Comparison of ENCODE assay signal across 13 cellular contexts in the genomic region with DNA sequence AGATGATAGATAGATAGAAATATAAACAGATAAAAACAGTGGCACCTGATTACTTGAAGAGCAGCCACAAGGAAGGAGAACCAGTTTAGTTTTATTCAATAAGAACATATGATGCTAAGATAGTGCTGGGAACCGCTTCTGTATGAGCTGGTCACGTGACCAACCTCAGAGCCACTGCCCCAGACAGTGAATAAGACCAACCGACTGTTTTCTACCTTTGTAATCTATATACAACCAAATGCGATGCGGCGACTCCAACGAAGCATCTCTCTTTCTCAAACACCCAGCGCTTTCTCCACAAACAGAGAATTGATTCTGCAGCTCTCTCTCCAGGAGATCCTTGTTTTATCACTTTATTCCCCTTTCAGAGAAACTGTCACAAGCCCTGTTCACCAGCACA. TPM values are rescaled to one million over a fixed set of nuclear protein-coding genes. Genes with fewer than 3 reads are reported as not detected.
A peak's percentile ranks its signal among the peaks of the same experiment; 100 is the strongest.
DNase-seq lines count a peak whose midpoint lies in the region; ATAC-seq and TF ChIP-seq lines count a peak whose summit lies in the region.
"Had no signal": no experiment of that assay in that cellular context is flagged by ENCODE, and none has a peak within 500 bp of the region (broad histone marks: within the 10 kb centered on the region; RNA-seq: fewer than 3 reads in every experiment).

No MANE protein-coding gene starts in this region.

- in situ Hi-C loops in brain microvascular endothelial cell (cut with HindIII; ENCODE audit: low pct_ligation_motif_present, low sequenced_read_pairs), result no loop called here

- no peaks in the 10 kb centered on the region for H3K27me3 ChIP-seq in brain microvascular endothelial cell (replicated peaks)
- H3K27me3 ChIP-seq in iPS-20b (ENCODE audit: insufficient read depth, low read length), result no peaks in the 10 kb centered on the region
- H3K27me3 ChIP-seq in smooth muscle cell (ENCODE audit: low read depth), result no peaks in the 10 kb centered on the region

- no peaks in the 10 kb centered on the region for H3K9me3 Mint-ChIP-seq in activated naive CD4-positive, alpha-beta T cell treated with anti-CD3 and anti-CD28 coated beads for 36 hours
- H3K9me3 Mint-ChIP-seq: activated CD4-positive, alpha-beta memory T cell treated with anti-CD3 and anti-CD28 coated beads, Interleukin-2, amount 10 ng/mL, durations not matched to agents 7 days and 5 days; activated naive CD4-positive, alpha-beta T cell treated with anti-CD3 and anti-CD28 coated beads, Interleukin-2, amount 50 U/mL, for 24 hours; T-helper 1 cell treated with Interleukin-12 subunit alpha and Interleukin-12 subunit beta and Interleukin-4 antibody, amounts not matched to agents 30 μg/mL and 1 μg/mL, for 36 hours had no signal

- H3K36me3 Mint-ChIP-seq in activated naive CD4-positive, alpha-beta T cell treated with anti-CD3 and anti-CD28 coated beads for 36 hours (ENCODE audit: low read depth), result no peaks in the 10 kb centered on the region
- H3K36me3 Mint-ChIP-seq: activated naive CD4-positive, alpha-beta T cell treated with anti-CD3 and anti-CD28 coated beads, Interleukin-2, amount 50 U/mL, for 24 hours had no signal

- 61% methylated on average over 8 of the region's 8 CpGs for WGBS in smooth muscle cell (ENCODE audit: low lambda C conversion rate)

- H4K20me1 ChIP-seq in smooth muscle cell (ENCODE audit: low read depth), result no peaks in the 10 kb centered on the region

- H2AFZ ChIP-seq in smooth muscle cell (ENCODE audit: low read depth), result peak overlapping the region; percentile 73

- H3K27ac Mint-ChIP-seq in activated naive CD4-positive, alpha-beta T cell treated with anti-CD3 and anti-CD28 coated beads for 36 hours, result no peak overlapping the region
- H3K27ac Mint-ChIP-seq: activated CD4-positive, alpha-beta memory T cell treated with anti-CD3 and anti-CD28 coated beads, Interleukin-2, amount 10 ng/mL, durations not matched to agents 7 days and 5 days; activated naive CD4-positive, alpha-beta T cell treated with anti-CD3 and anti-CD28 coated beads, Interleukin-2, amount 50 U/mL, for 24 hours; T-helper 1 cell treated with Interleukin-12 subunit alpha and Interleukin-12 subunit beta and Interleukin-4 antibody, amounts not matched to agents 30 μg/mL and 1 μg/mL, for 36 hours had no signal

- no peak overlapping the region for H3K4me3 ChIP-seq in brain microvascular endothelial cell (ENCODE audit: low read depth, low read length)
- H3K4me3 ChIP-seq in iPS-20b (ENCODE audit: low read length), result peak overlapping the region; percentile 41; the same call in 1 of the 2 replicates
- peak overlapping the region; percentile 27 for H3K4me3 ChIP-seq in smooth muscle cell
- H3K4me3 ChIP-seq: psoas muscle had no signal

- H3K9me3 ChIP-seq in iPS-20b (ENCODE audit: insufficient read depth, low read depth, low read length) (no peaks in the 10 kb centered on the region), smooth muscle cell (replicated peaks; ENCODE audit: low read depth) (no peaks in the 10 kb centered on the region)
- H3K9me3 ChIP-seq: psoas muscle had no signal

- H3K79me2 ChIP-seq in smooth muscle cell (ENCODE audit: low read depth), result no peaks in the 10 kb centered on the region

- no peak overlapping the region for H3K4me3 Mint-ChIP-seq in activated naive CD4-positive, alpha-beta T cell treated with anti-CD3 and anti-CD28 coated beads for 36 hours
- H3K4me3 Mint-ChIP-seq: activated CD4-positive, alpha-beta memory T cell treated with anti-CD3 and anti-CD28 coated beads, Interleukin-2, amount 10 ng/mL, durations not matched to agents 7 days and 5 days; activated naive CD4-positive, alpha-beta T cell treated with anti-CD3 and anti-CD28 coated beads, Interleukin-2, amount 50 U/mL, for 24 hours; T-helper 1 cell treated with Interleukin-12 subunit alpha and Interleukin-12 subunit beta and Interleukin-4 antibody, amounts not matched to agents 30 μg/mL and 1 μg/mL, for 36 hours had no signal

- H3F3A ChIP-seq in smooth muscle cell (ENCODE audit: low read depth), result no peaks in the 10 kb centered on the region

- H3K4me1 ChIP-seq in iPS-20b (ENCODE audit: insufficient read depth, low read length) (peaks cover 5% of the 10 kb centered on the region; the same call in 1 of the 2 replicates), smooth muscle cell (ENCODE audit: low read depth) (peaks cover 10% of the 10 kb centered on the region)

- peaks cover 2% of the 10 kb centered on the region for H3K27me3 Mint-ChIP-seq in activated naive CD4-positive, alpha-beta T cell treated with anti-CD3 and anti-CD28 coated beads for 36 hours (ENCODE audit: low read depth)

- H3K9ac ChIP-seq in iPS-20b (ENCODE audit: low read depth, low read length) (peak overlapping the region; percentile 43; the same call in 1 of the 2 replicates), smooth muscle cell (ENCODE audit: low read depth) (no peak overlapping the region)

- DNase-seq in NCI-H69 (lab: John Stamatoyannopoulos, UW), result peak; percentile 8
- peak; percentile 17 for DNase-seq in brain microvascular endothelial cell
- DNase-seq in smooth muscle cell (lab: John Stamatoyannopoulos, UW; ENCODE audit: unreplicated experiment), result no peak
- no peak for DNase-seq in activated naive CD4-positive, alpha-beta T cell treated with anti-CD3 and anti-CD28 coated beads for 36 hours
- DNase-seq in medulla oblongata (ENCODE audit: extremely low spot score), result no peak
- DNase-seq: activated CD4-positive, alpha-beta memory T cell treated with anti-CD3 and anti-CD28 coated beads, Interleukin-2, amount 10 ng/mL, durations not matched to agents 7 days and 5 days; kidney; psoas muscle had no signal

- peak overlapping the region; percentile 42 for H3K4me2 ChIP-seq in smooth muscle cell

- intact Hi-C loops in activated naive CD4-positive, alpha-beta T cell treated with anti-CD3 and anti-CD28 coated beads for 36 hours (cut with micrococcal nuclease), result no loop called here

- TF ChIP-seq CTCF in brain microvascular endothelial cell (IDR thresholded peaks at IDR 0.05; ENCODE audit: low read depth, low read length, missing control alignments) (no peak), smooth muscle cell (IDR thresholded peaks at IDR 0.05; ENCODE audit: borderline replicate concordance, insufficient read depth, poor library complexity, severe bottlenecking) (no peak)

- no peak overlapping the region for H3K27ac ChIP-seq in brain microvascular endothelial cell
- no peak overlapping the region for H3K27ac ChIP-seq in iPS-20b (ENCODE audit: low read length)
- H3K27ac ChIP-seq in smooth muscle cell (ENCODE audit: low read depth), result no peak overlapping the region
- H3K27ac ChIP-seq: psoas muscle had no signal

- no peak for ATAC-seq in GM18511 (IDR thresholded peaks at IDR 0.05; ENCODE audit: unreplicated experiment)
- ATAC-seq: psoas muscle had no signal

- CTCF ChIA-PET in activated naive CD4-positive, alpha-beta T cell treated with anti-CD3 and anti-CD28 coated beads for 36 hours (lab: Charles Lee), result no interaction called here

- no peaks in the 10 kb centered on the region for H3K4me1 Mint-ChIP-seq in activated naive CD4-positive, alpha-beta T cell treated with anti-CD3 and anti-CD28 coated beads for 36 hours (ENCODE audit: low read depth)
- H3K4me1 Mint-ChIP-seq: activated naive CD4-positive, alpha-beta T cell treated with anti-CD3 and anti-CD28 coated beads, Interleukin-2, amount 50 U/mL, for 24 hours had no signal

- H3K36me3 ChIP-seq in brain microvascular endothelial cell (replicated peaks) (no peaks in the 10 kb centered on the region), iPS-20b (ENCODE audit: insufficient read depth, low read depth, low read length) (no peaks in the 10 kb centered on the region), smooth muscle cell (ENCODE audit: low read depth) (no peaks in the 10 kb centered on the region)

RNA-seq across cellular contexts. Expression of a gene that starts 55.5 kb away (rescaled TPM):
- total RNA-seq in smooth muscle cell, result 7.8 and 9.6 TPM in 2 replicates
- polyA plus RNA-seq in smooth muscle cell, result 6.8 and 7.5 TPM in 2 replicates
- total RNA-seq in activated naive CD4-positive, alpha-beta T cell treated with anti-CD3 and anti-CD28 coated beads for 36 hours, result under 1 TPM in 1 of 2 experiments, not detected in 1; 0.05 TPM
- total RNA-seq: M059J had no signal

Comparison
In these comparisons a context has a peak if more than half of its experiments do, and no peak if none do; other contexts are left out.
1. DNase-seq: peak in NCI-H69 (single experiment) and brain microvascular endothelial cell (single experiment); none in smooth muscle cell (single experiment), activated naive CD4-positive, alpha-beta T cell treated with anti-CD3 and anti-CD28 coated beads for 36 hours (single experiment) and medulla oblongata (single experiment).